ENCODE assay signal across 8 cellular contexts in the genomic region with DNA sequence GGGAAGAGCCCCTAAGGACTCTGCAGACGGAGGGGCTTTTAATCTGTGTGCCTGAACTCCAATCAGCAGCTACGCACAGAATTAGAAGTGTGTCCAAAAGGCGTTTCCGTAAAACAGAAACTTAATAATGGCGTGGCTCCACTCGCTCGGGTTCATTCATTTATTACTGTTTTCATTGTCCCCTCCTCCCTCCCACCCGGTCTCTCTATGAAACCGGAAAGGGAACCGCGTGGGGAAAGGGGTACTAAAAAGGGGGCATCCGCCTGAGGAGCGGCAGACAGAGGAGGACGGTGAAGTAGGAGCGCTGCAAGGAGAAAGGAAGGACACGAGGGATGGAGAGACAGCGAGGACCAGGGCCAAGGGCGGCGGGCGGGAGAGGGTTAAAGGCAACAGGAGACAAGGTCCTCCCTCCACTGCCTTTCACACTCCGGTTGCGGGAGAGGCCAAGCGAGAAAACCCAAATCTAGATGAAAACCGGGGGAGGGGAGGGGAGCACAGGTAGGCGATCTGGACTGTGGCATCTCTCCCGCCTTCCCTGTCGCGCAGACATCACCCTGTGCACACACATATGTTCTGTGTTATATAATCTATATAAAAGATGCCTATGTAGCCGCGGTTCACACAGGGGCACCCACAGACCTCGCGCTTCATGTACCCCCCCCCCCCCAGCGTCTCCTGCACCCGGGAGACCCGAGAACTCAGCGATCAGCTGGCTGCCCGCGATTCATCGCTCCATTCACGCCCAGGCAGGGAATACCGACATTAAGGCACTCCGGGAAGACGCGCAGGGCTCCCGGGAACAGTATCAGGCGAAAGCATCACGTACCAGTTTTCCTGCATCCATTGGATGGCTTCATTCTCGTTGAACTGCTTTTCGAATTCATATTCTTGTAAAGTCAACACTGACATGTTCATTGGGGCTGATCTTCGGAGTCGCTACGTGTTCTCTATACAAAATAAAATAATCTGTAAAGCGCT. TPM values are rescaled to one million over a fixed set of nuclear protein-coding genes. Genes with fewer than 3 reads are reported as not detected.
DNase-seq lines count a peak whose midpoint lies in the region; ATAC-seq lines count a peak whose summit lies in the region.

No MANE protein-coding gene starts in this region.

- peak overlapping the region; percentile 90 to 94 for H3K4me3 Mint-ChIP-seq in effector memory CD8-positive, alpha-beta T cell

- H3K36me3 Mint-ChIP-seq in effector memory CD8-positive, alpha-beta T cell (ENCODE audit: insufficient read depth): peaks cover 11% of the 10 kb centered on the region

- H3K79me2 ChIP-seq in mesendoderm (ENCODE audit: control insufficient read depth, insufficient read depth, low read length): peaks cover 30% of the 10 kb centered on the region

- peak overlapping the region; percentile 61 for H4K5ac ChIP-seq in mesendoderm (ENCODE audit: low read length)

- peak overlapping the region; percentile 94 to 95 for H3K27ac Mint-ChIP-seq in effector memory CD8-positive, alpha-beta T cell

- peak overlapping the region; percentile 95 for H3K4me3 ChIP-seq in mesendoderm (ENCODE audit: low read length)

- H3K4me1 ChIP-seq in mesendoderm (ENCODE audit: control insufficient read depth, low read depth, low read length): peaks cover 2% of the 10 kb centered on the region

- no peak overlapping the region for H4K8ac ChIP-seq in mesendoderm (ENCODE audit: low read depth, low read length)

- peak; percentile 59 for DNase-seq in GM03348 (ENCODE audit: low spot score)
- peak; percentile 72 for DNase-seq in NCI-H748 (lab: John Stamatoyannopoulos, UW; ENCODE audit: unreplicated experiment)
- peak; percentile 32 to 43 (median 38) for DNase-seq in activated CD8-positive, alpha-beta memory T cell treated with anti-CD3 and anti-CD28 coated beads for 48 hours (ENCODE audit: low read depth in 2 of 3, low spot score in 2 of 3)
- DNase-seq in effector memory CD8-positive, alpha-beta T cell: peak; percentile 28 to 40 (median 32)
- DNase-seq in mesendoderm: peak; percentile 81
- peak; percentile 28 to 38 for DNase-seq in stimulated activated CD8-positive, alpha-beta memory T cell treated with anti-CD3 and anti-CD28 coated beads, Interleukin-2, amount 100 ng/mL, for 48 hours (ENCODE audit: low read depth in 2 of 2)

- H3K18ac ChIP-seq in mesendoderm (ENCODE audit: low read length): peak overlapping the region; percentile 99

- no CpG with 5 or more reads among the region's 53 CpGs for WGBS in mesendoderm (ENCODE audit: extremely low coverage, insufficient coverage, low lambda C conversion rate)

- peak overlapping the region; percentile 98 for H3K27ac ChIP-seq in mesendoderm (ENCODE audit: low read depth, low read length)

- no peaks in the 10 kb centered on the region for H3K79me1 ChIP-seq in mesendoderm (ENCODE audit: low read length)

- no peaks in the 10 kb centered on the region for H3K36me3 ChIP-seq in mesendoderm (ENCODE audit: control insufficient read depth, insufficient read depth, low read length)

- H2BK5ac ChIP-seq in mesendoderm (ENCODE audit: low read length): peak overlapping the region; percentile 89

- H3K9me3 Mint-ChIP-seq in effector memory CD8-positive, alpha-beta T cell: no peaks in the 10 kb centered on the region

- H3K4ac ChIP-seq in mesendoderm (ENCODE audit: low read depth, low read length): peak overlapping the region; percentile 98

- no peaks in the 10 kb centered on the region for H3K27me3 Mint-ChIP-seq in effector memory CD8-positive, alpha-beta T cell

- no peak overlapping the region for H3K23ac ChIP-seq in mesendoderm (ENCODE audit: low read length)

- peak overlapping the region; percentile 39 for H2BK15ac ChIP-seq in mesendoderm (replicated peaks; ENCODE audit: low read depth)

- peak overlapping the region; percentile 84 for H2BK120ac ChIP-seq in mesendoderm (ENCODE audit: low read depth, low read length)

- no peak overlapping the region for H2AK5ac ChIP-seq in mesendoderm (ENCODE audit: low read length)

- ATAC-seq in HG02840 (IDR thresholded peaks at IDR 0.05; ENCODE audit: low FRiP score, unreplicated experiment) (peak; percentile 7), HG03442 (IDR thresholded peaks at IDR 0.05; ENCODE audit: unreplicated experiment) (no peak)
- peak; percentile 50 for ATAC-seq in effector memory CD8-positive, alpha-beta T cell (replicated peaks)

- peak overlapping the region; percentile 65 for H3K4me2 ChIP-seq in mesendoderm (ENCODE audit: low read length)

- peak overlapping the region; percentile 97 for H3K56ac ChIP-seq in mesendoderm (ENCODE audit: low read length)

- H3K9ac ChIP-seq in mesendoderm (ENCODE audit: low read length): peak overlapping the region; percentile 96

- no peaks in the 10 kb centered on the region for H3K27me3 ChIP-seq in mesendoderm (ENCODE audit: insufficient read depth, low read length, poor library complexity)

- H3K4me1 Mint-ChIP-seq in effector memory CD8-positive, alpha-beta T cell (ENCODE audit: low read depth in 2 of 2): peaks cover 28 to 30% of the 10 kb centered on the region in 2 donors

RNA-seq across cellular contexts. Expression of gene ELOVL6, which starts 0.7 kb away (rescaled TPM):
- polyA plus RNA-seq in mesendoderm (2013, experiment 1 of 2): 89.7 TPM
- 90.1 TPM for polyA plus RNA-seq in mesendoderm (2013, experiment 2 of 2)
